Comparison of ENCODE assay signal across 9 cellular contexts in the genomic region with DNA sequence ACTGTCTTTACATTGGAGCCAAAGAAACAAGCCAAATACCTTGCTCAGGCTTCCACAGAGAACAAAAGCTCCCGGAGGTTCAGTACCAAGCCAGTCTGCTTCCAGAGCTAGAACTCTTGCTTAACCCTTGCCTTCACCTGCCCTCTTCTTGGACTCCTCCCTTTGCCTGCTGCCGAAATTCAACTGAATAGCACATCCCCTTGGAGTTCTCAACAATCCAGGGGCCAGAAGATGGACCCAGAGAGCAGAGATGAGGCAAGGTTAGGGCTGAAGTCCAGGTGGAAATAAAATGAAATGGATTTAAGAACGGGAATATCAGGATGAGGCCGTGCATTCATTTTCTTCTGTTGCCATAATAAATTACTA. TPM values are rescaled to one million over a fixed set of nuclear protein-coding genes. Genes with fewer than 3 reads are reported as not detected.
DNase-seq lines count a peak whose midpoint lies in the region; ATAC-seq lines count a peak whose summit lies in the region.
"Had no signal": no experiment of that assay in that cellular context is flagged by ENCODE, and none has a peak within 500 bp of the region (broad histone marks: within the 10 kb centered on the region; RNA-seq: fewer than 3 reads in every experiment).

No MANE protein-coding gene starts in this region.

- no peak overlapping the region for H3K9ac ChIP-seq in iPS-18a (ENCODE audit: low read length)

- no peaks in the 10 kb centered on the region for H3K9me3 ChIP-seq in iPS-18a (ENCODE audit: control insufficient read depth, low read depth, low read length)

- peaks cover 10% of the 10 kb centered on the region for H3K27me3 ChIP-seq in iPS-18a (ENCODE audit: control insufficient read depth, insufficient read depth, low read length)

- H3K4me1 ChIP-seq in iPS-18a (ENCODE audit: control insufficient read depth, low read depth, low read length), result peaks cover 4% of the 10 kb centered on the region

- H3K4me3 ChIP-seq in GM08714 (ENCODE audit: low read length) (peak overlapping the region; percentile 73; the same call in 1 of the 2 replicates), iPS-18a (ENCODE audit: low read length) (peak overlapping the region; percentile 79)

- H3K36me3 ChIP-seq in iPS-18a (ENCODE audit: control insufficient read depth, low read depth, low read length), result no peaks in the 10 kb centered on the region

- no peak for ATAC-seq in HG02763 (IDR thresholded peaks at IDR 0.05; ENCODE audit: unreplicated experiment)

- peak; percentile 35 for DNase-seq in 8988T
- peak; percentile 41 for DNase-seq in SW480 (ENCODE audit: low spot score)
- DNase-seq in mucosa of gallbladder (ENCODE audit: low spot score), result no peak
- no peak for DNase-seq in NCI-H128 (lab: John Stamatoyannopoulos, UW; ENCODE audit: unreplicated experiment)
- no peak for DNase-seq in COR-L47 (lab: John Stamatoyannopoulos, UW)
- DNase-seq: foreskin fibroblast had no signal

- H3K27ac ChIP-seq in iPS-18a (ENCODE audit: low read length), result no peak overlapping the region

RNA-seq across cellular contexts. Expression of a gene that starts 0.9 kb away (rescaled TPM):
- 68.2 TPM for total RNA-seq in mucosa of gallbladder

Comparison
In these comparisons a context has a peak if more than half of its experiments do, and no peak if none do; other contexts are left out.
1. DNase-seq: peak in 8988T (single experiment) and SW480 (single experiment); none in mucosa of gallbladder (single experiment), NCI-H128 (single experiment) and COR-L47 (single experiment).